ENCODE assay signal across 11 cellular contexts in genomic region chr15:29819979-29820801, GRCh38. TPM values are rescaled to one million over a fixed set of nuclear protein-coding genes. Genes with fewer than 3 reads are reported as not detected.
A peak's percentile ranks its signal among the peaks of the same experiment; 100 is the strongest.
DNase-seq lines count a peak whose midpoint lies in the region; ATAC-seq, FAIRE-seq and TF ChIP-seq lines count a peak whose summit lies in the region.
"Had no signal": no experiment of that assay in that cellular context is flagged by ENCODE, and none has a peak within 500 bp of the region (broad histone marks: within the 10 kb centered on the region; RNA-seq: fewer than 3 reads in every experiment).

No MANE protein-coding gene starts in this region.

- ATAC-seq in upper lobe of right lung (no peak), HG03045 (IDR thresholded peaks at IDR 0.05; ENCODE audit: unreplicated experiment) (no peak)

- peak; percentile 53 for FAIRE-seq in endometrium (lab: Jason Lieb, UNC)
- FAIRE-seq: GM18507 had no signal

- H3K27ac ChIP-seq in cardiac muscle cell (peak overlapping the region; percentile 99), muscle layer of duodenum (ENCODE audit: low read length) (peak overlapping the region; percentile 70), upper lobe of right lung (peak overlapping the region; percentile 92)

- H3K4me1 ChIP-seq in cardiac muscle cell (ENCODE audit: low read depth): peaks cover 9% of the 10 kb centered on the region
- peaks cover 0 to 17% of the 10 kb centered on the region in 2 donors for H3K4me1 ChIP-seq in muscle layer of duodenum (ENCODE audit: control insufficient read depth in 1 of 2, insufficient read depth in 2 of 2, low read length in 2 of 2)
- peaks cover 20% of the 10 kb centered on the region for H3K4me1 ChIP-seq in upper lobe of right lung

- H3K9me3 ChIP-seq in cardiac muscle cell (ENCODE audit: low read depth): no peaks in the 10 kb centered on the region
- no peaks in the 10 kb centered on the region for H3K9me3 ChIP-seq in muscle layer of duodenum (ENCODE audit: control insufficient read depth in 1 of 2, low read length in 2 of 2)
- H3K9me3 ChIP-seq in upper lobe of right lung: no peaks in the 10 kb centered on the region

- H3K36me3 ChIP-seq in cardiac muscle cell (peaks cover 2% of the 10 kb centered on the region), muscle layer of duodenum (ENCODE audit: control insufficient read depth in 1 of 2, insufficient read depth in 2 of 2, low read length in 2 of 2) (no peaks in the 10 kb centered on the region), upper lobe of right lung (no peaks in the 10 kb centered on the region)

- H3K4me3 ChIP-seq in cardiac muscle cell: peak overlapping the region; percentile 67
- peak overlapping the region; percentile 53 to 78 for H3K4me3 ChIP-seq in muscle layer of duodenum (ENCODE audit: low read depth in 1 of 2, low read length in 2 of 2)
- peak overlapping the region; percentile 65 for H3K4me3 ChIP-seq in upper lobe of right lung

- H3K27me3 ChIP-seq in cardiac muscle cell (no peaks in the 10 kb centered on the region), muscle layer of duodenum (ENCODE audit: low read depth, low read length) (no peaks in the 10 kb centered on the region), upper lobe of right lung (no peaks in the 10 kb centered on the region)

- DNase-seq in cardiac muscle cell (ENCODE audit: low read depth in 1 of 2, low spot score in 1 of 2) (no peak), cardiac septum (ENCODE audit: low spot score) (no peak), upper lobe of right lung (no peak), NCI-H128 (lab: John Stamatoyannopoulos, UW; ENCODE audit: unreplicated experiment) (no peak), glomerular visceral epithelial cell (ENCODE audit: extremely low spot score) (no peak)
- DNase-seq: activated effector memory CD4-positive, alpha-beta T cell treated with Interleukin-2 at 50 U/mL for 16 hours; NCI-H1092 treated with DMSO at 0.1 percent for 48 hours had no signal

- TF ChIP-seq CTCF in cardiac muscle cell (IDR thresholded peaks at IDR 0.05; ENCODE audit: low read depth, low read length) (no peak), upper lobe of right lung (IDR thresholded peaks at IDR 0.05) (no peak)

- intact Hi-C loops in cardiac septum (cut with DNase I) (loop anchor here (2.0 to 5.0 kb wide), 3 partner anchors 51 to 102 kb away; no protein-coding TSS in a partner anchor), upper lobe of right lung (cut with DNase I) (loop anchor here (10.0 kb wide), 1 partner anchor 65 kb away; no protein-coding TSS in a partner anchor)

RNA-seq across cellular contexts. Expression of gene TJP1, which starts 2.1 kb away (rescaled TPM):
- total RNA-seq in cardiac muscle cell: 76.2 and 93.9 TPM in 2 replicates
- polyA plus RNA-seq in cardiac muscle cell: 66.6 and 69.4 TPM in 2 replicates
- total RNA-seq in cardiac septum: 138 TPM
- total RNA-seq in upper lobe of right lung: 147 TPM
